In the genomic region with DNA sequence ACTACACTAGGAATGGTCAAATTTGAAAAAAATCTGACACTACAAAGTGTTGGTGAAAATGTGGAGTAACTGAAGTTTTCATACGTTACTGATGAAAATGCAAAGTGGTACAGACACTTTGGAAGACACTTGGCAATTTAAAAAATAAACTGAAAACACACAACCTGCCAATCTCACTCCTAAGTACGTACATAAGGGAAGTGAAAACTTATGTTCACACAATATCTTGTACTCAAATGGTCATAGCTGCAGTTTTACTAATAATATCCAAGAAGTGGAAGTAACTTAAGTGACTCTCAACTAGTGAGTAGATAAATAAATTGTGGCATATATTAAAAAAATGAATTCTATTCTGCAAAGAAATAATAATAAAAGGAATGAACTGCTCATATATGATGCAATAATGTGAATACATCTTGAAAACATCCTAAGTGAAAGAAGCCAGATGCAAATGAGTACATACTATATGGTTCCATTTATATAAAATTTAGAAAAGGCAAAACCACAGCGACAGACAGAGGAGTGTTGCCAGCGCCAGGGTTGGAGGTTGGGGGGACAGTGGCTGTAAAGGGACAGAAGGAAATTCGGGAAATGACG, we compare ENCODE assay signal across 17 cellular contexts.
DNase-seq lines count a peak whose midpoint lies in the region; ATAC-seq and TF ChIP-seq lines count a peak whose summit lies in the region.
"Had no signal": no experiment of that assay in that cellular context is flagged by ENCODE, and none has a peak within 500 bp of the region (broad histone marks: within the 10 kb centered on the region; RNA-seq: fewer than 3 reads in every experiment).

No MANE protein-coding gene starts in this region.

- no peak overlapping the region for H2AK5ac ChIP-seq in neuronal stem cell (ENCODE audit: low read depth, low read length)

- H3K27me3 ChIP-seq in right atrium auricular region (no peaks in the 10 kb centered on the region), neuronal stem cell (ENCODE audit: control insufficient read depth in 3 of 3, insufficient read depth in 3 of 3, low read depth in 1 of 3, low read length in 3 of 3) (no peaks in the 10 kb centered on the region)

- H3K9ac ChIP-seq in neuronal stem cell (ENCODE audit: low read depth, low read length, poor library complexity) = no peak overlapping the region

- H2BK120ac ChIP-seq in neuronal stem cell (ENCODE audit: low read depth, low read length) = no peak overlapping the region

- no peak overlapping the region for H3K18ac ChIP-seq in neuronal stem cell (ENCODE audit: low read length)

- H3K4me3 ChIP-seq in right atrium auricular region (no peak overlapping the region), neuronal stem cell (ENCODE audit: low read length in 2 of 2) (no peak overlapping the region)

- no CpG with 5 or more reads among the region's 6 CpGs for WGBS in neuronal stem cell (ENCODE audit: extremely low coverage in 2 of 2, insufficient read length in 2 of 2, insufficient replicate concordance in 1 of 2), 2 donors

- no peaks in the 10 kb centered on the region for H3K4me1 ChIP-seq in right atrium auricular region
- no peaks in the 10 kb centered on the region for H3K4me1 ChIP-seq in neuronal stem cell (ENCODE audit: control insufficient read depth in 2 of 2, insufficient read depth in 1 of 2, low read depth in 1 of 2, low read length in 2 of 2)

- H3K36me3 ChIP-seq in right atrium auricular region = no peaks in the 10 kb centered on the region
- H3K36me3 ChIP-seq in neuronal stem cell (replicated peaks in 1 of 2; ENCODE audit: control insufficient read depth in 2 of 2, insufficient read depth in 2 of 2, low read length in 2 of 2) = no peaks in the 10 kb centered on the region

- H2BK5ac ChIP-seq in neuronal stem cell (ENCODE audit: low read length) = no peak overlapping the region

- H3K27ac ChIP-seq in right atrium auricular region (no peak overlapping the region), neuronal stem cell (replicated peaks; ENCODE audit: low read length) (no peak overlapping the region)

- H3K36me3 Mint-ChIP-seq in central memory CD8-positive, alpha-beta T cell (ENCODE audit: insufficient read depth) = no peaks in the 10 kb centered on the region

- TF ChIP-seq CTCF in right atrium auricular region (IDR thresholded peaks at IDR 0.05) = no peak

- H2BK15ac ChIP-seq in neuronal stem cell (ENCODE audit: low read length) = no peak overlapping the region

- H3K27ac Mint-ChIP-seq in central memory CD8-positive, alpha-beta T cell (ENCODE audit: low read depth) = peak overlapping the region; percentile 71
- H3K27ac Mint-ChIP-seq: CD4-positive, alpha-beta T cell; T-helper 17 cell had no signal

- ATAC-seq in GM18511 (IDR thresholded peaks at IDR 0.05; ENCODE audit: unreplicated experiment) (peak; percentile 71), GM21723 (IDR thresholded peaks at IDR 0.05; ENCODE audit: unreplicated experiment) (peak; percentile 85)
- no peak for ATAC-seq in central memory CD8-positive, alpha-beta T cell (replicated peaks; ENCODE audit: extremely low read depth, poor library complexity, severe bottlenecking)
- ATAC-seq: T-helper 17 cell had no signal

- H3K27me3 Mint-ChIP-seq in central memory CD8-positive, alpha-beta T cell = peaks cover 7% of the 10 kb centered on the region

- no peak overlapping the region for H3K4me2 ChIP-seq in neuronal stem cell (ENCODE audit: insufficient read depth, low read length, poor library complexity, severe bottlenecking)

- H3K9me3 ChIP-seq in right atrium auricular region (no peaks in the 10 kb centered on the region), neuronal stem cell (replicated peaks in 1 of 2; ENCODE audit: control insufficient read depth in 2 of 2, insufficient read depth in 1 of 2, low read depth in 1 of 2, low read length in 2 of 2) (no peaks in the 10 kb centered on the region)

- H3K4ac ChIP-seq in neuronal stem cell (ENCODE audit: low read length) = no peak overlapping the region

- no peak overlapping the region for H2AFZ ChIP-seq in neuronal stem cell (ENCODE audit: low read length)

- H4K8ac ChIP-seq in neuronal stem cell (ENCODE audit: low read depth, low read length) = no peak overlapping the region

- H3K4me1 Mint-ChIP-seq in central memory CD8-positive, alpha-beta T cell = no peaks in the 10 kb centered on the region
- H3K4me1 Mint-ChIP-seq: T-helper 17 cell had no signal

- peak; percentile 73 for DNase-seq in MV-4-11 (lab: John Stamatoyannopoulos, UW)
- no peak for DNase-seq in central memory CD8-positive, alpha-beta T cell (ENCODE audit: low spot score in 2 of 2)
- DNase-seq in right atrium auricular region (ENCODE audit: low spot score) = no peak
- DNase-seq in neuronal stem cell (ENCODE audit: low spot score) = no peak
- DNase-seq in NCI-H1694 (lab: John Stamatoyannopoulos, UW) = no peak
- DNase-seq: AML-193; CD4-positive, alpha-beta T cell; DMS79 treated with DMSO at 0.1 percent for 48 hours; GDM1; GOT3; NCI-H1048; NCI-H1694 treated with DMSO at 0.1 percent for 48 hours; NCI-H446; SHP77; T-helper 17 cell had no signal

- H2BK12ac ChIP-seq in neuronal stem cell (ENCODE audit: low read length) = no peak overlapping the region

- no peak overlapping the region for H3K14ac ChIP-seq in neuronal stem cell (ENCODE audit: low read length)

- H3K4me3 Mint-ChIP-seq in central memory CD8-positive, alpha-beta T cell = no peak overlapping the region
- H3K4me3 Mint-ChIP-seq: CD4-positive, alpha-beta T cell; T-helper 17 cell had no signal

- no peak overlapping the region for H3K23ac ChIP-seq in neuronal stem cell (ENCODE audit: low read depth, low read length, poor library complexity)

- no peaks in the 10 kb centered on the region for H3K9me3 Mint-ChIP-seq in central memory CD8-positive, alpha-beta T cell
- H3K9me3 Mint-ChIP-seq: CD4-positive, alpha-beta T cell had no signal

- no peaks in the 10 kb centered on the region for H3K79me1 ChIP-seq in neuronal stem cell (ENCODE audit: low read depth, low read length)

- no peak overlapping the region for H4K91ac ChIP-seq in neuronal stem cell (ENCODE audit: low read depth, low read length, poor library complexity)
